1 cellular context compared by ENCODE assay signal in the genomic region with DNA sequence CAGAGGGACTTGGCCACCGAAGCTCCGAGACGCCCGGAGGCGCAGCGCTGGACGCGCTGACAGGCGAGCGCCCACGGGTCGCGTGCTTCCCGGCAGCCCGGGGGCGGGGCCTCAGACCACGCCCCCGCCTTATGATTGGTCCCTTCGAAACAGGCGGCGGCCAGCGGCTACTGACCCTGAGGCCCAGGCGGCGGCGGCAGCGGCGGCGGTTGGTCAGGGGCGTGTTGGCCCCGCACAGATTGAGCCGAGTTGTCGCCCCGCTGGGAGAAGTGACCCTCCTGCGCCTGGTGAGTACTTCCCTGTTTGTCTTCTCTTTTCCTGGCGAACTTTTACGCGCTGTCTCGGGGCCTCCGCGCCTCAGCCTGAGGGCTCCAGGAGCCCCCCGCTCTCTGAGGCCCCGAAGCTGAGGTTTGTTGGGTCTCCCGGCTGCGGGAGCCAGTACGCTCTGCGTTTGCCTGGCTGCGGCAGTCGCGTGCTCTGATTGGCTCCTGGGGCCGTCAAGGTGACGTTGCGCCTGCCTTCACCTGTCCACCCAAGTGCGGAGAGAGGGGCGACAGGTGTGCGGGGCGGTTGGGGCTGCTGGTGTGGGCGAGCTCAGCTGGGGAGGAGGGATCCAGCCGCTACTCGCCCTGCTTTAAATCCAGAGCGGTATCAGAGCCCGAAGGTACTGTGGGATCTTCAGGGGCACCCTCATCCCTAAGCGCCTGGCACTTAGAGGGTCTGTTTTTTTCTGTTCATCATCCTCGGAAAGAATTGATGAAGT.
A peak's percentile ranks its signal among the peaks of the same experiment; 100 is the strongest.
TF ChIP-seq lines count a peak whose summit lies in the region.

A gene (plus strand): TSS at position 186 of the 763 bp plus-strand sequence. CDS start 21,221 bp downstream, outside the sequence.

TF ChIP-seq in HepG2, 621 proteins besides CTCF, POLR2A, EP300 and RAD21 (continued from another document and continues in another):
- peak; percentile 65; the same call in 1 of the 2 replicates for TF ChIP-seq RXRA (CRISPR knock-in tag; IDR thresholded peaks at IDR 0.05)
- 0 out of 2 replicates have a peak, but pooled peaks have one; percentile 29 for TF ChIP-seq HNRNPUL1 (IDR thresholded peaks at IDR 0.05; ENCODE audit: low read depth, low read length)
- TF ChIP-seq ZNF83 (CRISPR knock-in tag; IDR thresholded peaks at IDR 0.05; ENCODE audit: borderline replicate concordance): peak; percentile 22; the same call in 1 of the 2 replicates
- TF ChIP-seq ZFP36L2 (CRISPR knock-in tag; IDR thresholded peaks at IDR 0.05): 0 out of 2 replicates have a peak, but pooled peaks have one; percentile 27
- TF ChIP-seq SNAI1 (CRISPR knock-in tag; IDR thresholded peaks at IDR 0.05; ENCODE audit: borderline replicate concordance): peak; percentile 87; the same call in 1 of the 2 replicates
- TF ChIP-seq, protein P1, sequence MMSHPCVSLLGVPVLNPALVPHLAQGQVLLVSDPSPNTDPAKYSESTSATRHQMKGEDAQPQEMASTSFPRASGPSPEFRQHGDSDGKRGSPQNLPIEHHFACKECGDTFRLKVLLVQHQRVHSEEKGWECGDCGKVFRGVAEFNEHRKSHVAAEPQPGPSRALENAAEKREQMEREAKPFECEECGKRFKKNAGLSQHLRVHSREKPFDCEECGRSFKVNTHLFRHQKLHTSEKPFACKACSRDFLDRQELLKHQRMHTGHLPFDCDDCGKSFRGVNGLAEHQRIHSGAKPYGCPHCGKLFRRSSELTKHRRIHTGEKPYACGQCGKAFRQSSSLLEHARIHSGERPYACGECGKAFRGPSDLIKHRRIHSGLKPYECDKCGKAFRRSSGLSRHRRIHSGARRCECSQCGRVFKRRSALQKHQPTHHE (CRISPR knock-in tag; IDR thresholded peaks at IDR 0.05; ENCODE audit: borderline replicate concordance): peak; percentile 35; the same call in 1 of the 2 replicates
- TF ChIP-seq U2AF2 (IDR thresholded peaks at IDR 0.05; ENCODE audit: low read depth, low read length): no peak
- TF ChIP-seq TMF1 (CRISPR knock-in tag; IDR thresholded peaks at IDR 0.05; ENCODE audit: low read depth): peak; percentile 77
- TF ChIP-seq RBM39 (IDR thresholded peaks at IDR 0.05; ENCODE audit: low read depth, low read length, poor library complexity, severe bottlenecking): peak; percentile 27
- 0 out of 2 replicates have a peak, but pooled peaks have one; percentile 42 for TF ChIP-seq ZNF563 (CRISPR knock-in tag; IDR thresholded peaks at IDR 0.05)
- TF ChIP-seq FOXA1 (IDR thresholded peaks at IDR 0.05): no peak
- peak; percentile 17; the same call in 1 of the 2 replicates for TF ChIP-seq FOXA1 (CRISPR knock-in tag; IDR thresholded peaks at IDR 0.05)
- no peak for TF ChIP-seq ZNF382 (CRISPR knock-in tag; IDR thresholded peaks at IDR 0.05; ENCODE audit: borderline replicate concordance)
- TF ChIP-seq ZNF724P (CRISPR knock-in tag; IDR thresholded peaks at IDR 0.05; ENCODE audit: borderline replicate concordance): peak; percentile 83; the same call in 1 of the 2 replicates
- TF ChIP-seq, protein P2, sequence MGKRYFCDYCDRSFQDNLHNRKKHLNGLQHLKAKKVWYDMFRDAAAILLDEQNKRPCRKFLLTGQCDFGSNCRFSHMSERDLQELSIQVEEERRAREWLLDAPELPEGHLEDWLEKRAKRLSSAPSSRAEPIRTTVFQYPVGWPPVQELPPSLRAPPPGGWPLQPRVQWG (CRISPR knock-in tag; IDR thresholded peaks at IDR 0.05; ENCODE audit: borderline replicate concordance, low read depth): no peak
- peak; percentile 75; the same call in 1 of the 2 replicates for TF ChIP-seq ZNF678 (CRISPR knock-in tag; IDR thresholded peaks at IDR 0.05)
- TF ChIP-seq RBAK (CRISPR knock-in tag; IDR thresholded peaks at IDR 0.05): no peak
- TF ChIP-seq GATAD2A (CRISPR knock-in tag; IDR thresholded peaks at IDR 0.05): no peak
- peak; percentile 65 for TF ChIP-seq HNRNPLL (IDR thresholded peaks at IDR 0.05; ENCODE audit: low read depth, low read length, poor library complexity, severe bottlenecking)
- TF ChIP-seq SPEN (CRISPR knock-in tag; IDR thresholded peaks at IDR 0.05; ENCODE audit: low read depth): peak; percentile 50; the same call in 1 of the 2 replicates
- TF ChIP-seq ZNF782 (CRISPR knock-in tag; IDR thresholded peaks at IDR 0.05; ENCODE audit: borderline replicate concordance): no peak
- peak; percentile 36; the same call in 1 of the 2 replicates for TF ChIP-seq ARHGAP35 (CRISPR knock-in tag; IDR thresholded peaks at IDR 0.05; ENCODE audit: borderline replicate concordance)
- 0 out of 2 replicates have a peak, but pooled peaks have one; percentile 45 for TF ChIP-seq JUN (CRISPR knock-in tag; IDR thresholded peaks at IDR 0.05)
- TF ChIP-seq CCDC6 (CRISPR knock-in tag; IDR thresholded peaks at IDR 0.05): peak; percentile 67; the same call in 1 of the 2 replicates
- peak; percentile 93 for TF ChIP-seq ATF7-NPFF (CRISPR knock-in tag; IDR thresholded peaks at IDR 0.05; ENCODE audit: low read depth)
- TF ChIP-seq, protein P3, sequence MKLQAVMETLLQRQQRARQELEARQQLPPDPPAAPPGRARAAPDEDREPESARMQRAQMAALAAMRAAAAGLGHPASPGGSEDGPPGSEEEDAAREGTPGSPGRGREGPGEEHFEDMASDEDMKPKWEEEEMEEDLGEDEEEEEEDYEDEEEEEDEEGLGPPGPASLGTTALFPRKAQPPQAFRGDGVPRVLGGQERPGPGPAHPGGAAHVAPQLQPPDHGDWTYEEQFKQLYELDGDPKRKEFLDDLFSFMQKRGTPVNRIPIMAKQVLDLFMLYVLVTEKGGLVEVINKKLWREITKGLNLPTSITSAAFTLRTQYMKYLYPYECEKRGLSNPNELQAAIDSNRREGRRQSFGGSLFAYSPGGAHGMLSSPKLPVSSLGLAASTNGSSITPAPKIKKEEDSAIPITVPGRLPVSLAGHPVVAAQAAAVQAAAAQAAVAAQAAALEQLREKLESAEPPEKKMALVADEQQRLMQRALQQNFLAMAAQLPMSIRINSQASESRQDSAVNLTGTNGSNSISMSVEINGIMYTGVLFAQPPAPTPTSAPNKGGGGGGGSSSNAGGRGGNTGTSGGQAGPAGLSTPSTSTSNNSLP (IDR thresholded peaks at IDR 0.05; ENCODE audit: low read depth, low read length): no peak; the same call in 1 of the 2 replicates
- no peak for TF ChIP-seq ZNF180 (CRISPR knock-in tag; IDR thresholded peaks at IDR 0.05; ENCODE audit: borderline replicate concordance, low read depth)
- no peak for TF ChIP-seq FOXK2 (IDR thresholded peaks at IDR 0.05)
- peak; percentile 96 for TF ChIP-seq ZNF547 (CRISPR knock-in tag; IDR thresholded peaks at IDR 0.05)
- TF ChIP-seq SALL2 (CRISPR knock-in tag; IDR thresholded peaks at IDR 0.05): 0 out of 2 replicates have a peak, but pooled peaks have one; percentile 20
- TF ChIP-seq ZNF883 (CRISPR knock-in tag; IDR thresholded peaks at IDR 0.05; ENCODE audit: not compliant biosample characterization): peak; percentile 61
- TF ChIP-seq, protein P4, sequence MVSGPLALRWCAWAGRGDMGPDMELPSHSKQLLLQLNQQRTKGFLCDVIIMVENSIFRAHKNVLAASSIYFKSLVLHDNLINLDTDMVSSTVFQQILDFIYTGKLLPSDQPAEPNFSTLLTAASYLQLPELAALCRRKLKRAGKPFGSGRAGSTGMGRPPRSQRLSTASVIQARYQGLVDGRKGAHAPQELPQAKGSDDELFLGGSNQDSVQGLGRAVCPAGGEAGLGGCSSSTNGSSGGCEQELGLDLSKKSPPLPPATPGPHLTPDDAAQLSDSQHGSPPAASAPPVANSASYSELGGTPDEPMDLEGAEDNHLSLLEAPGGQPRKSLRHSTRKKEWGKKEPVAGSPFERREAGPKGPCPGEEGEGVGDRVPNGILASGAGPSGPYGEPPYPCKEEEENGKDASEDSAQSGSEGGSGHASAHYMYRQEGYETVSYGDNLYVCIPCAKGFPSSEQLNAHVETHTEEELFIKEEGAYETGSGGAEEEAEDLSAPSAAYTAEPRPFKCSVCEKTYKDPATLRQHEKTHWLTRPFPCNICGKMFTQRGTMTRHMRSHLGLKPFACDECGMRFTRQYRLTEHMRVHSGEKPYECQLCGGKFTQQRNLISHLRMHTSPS (CRISPR knock-in tag; IDR thresholded peaks at IDR 0.05; ENCODE audit: low read depth): 0 out of 2 replicates have a peak, but pooled peaks have one; percentile 20
- TF ChIP-seq ARID2 (CRISPR knock-in tag; IDR thresholded peaks at IDR 0.05; ENCODE audit: borderline replicate concordance): peak; percentile 97
- TF ChIP-seq, protein P5, sequence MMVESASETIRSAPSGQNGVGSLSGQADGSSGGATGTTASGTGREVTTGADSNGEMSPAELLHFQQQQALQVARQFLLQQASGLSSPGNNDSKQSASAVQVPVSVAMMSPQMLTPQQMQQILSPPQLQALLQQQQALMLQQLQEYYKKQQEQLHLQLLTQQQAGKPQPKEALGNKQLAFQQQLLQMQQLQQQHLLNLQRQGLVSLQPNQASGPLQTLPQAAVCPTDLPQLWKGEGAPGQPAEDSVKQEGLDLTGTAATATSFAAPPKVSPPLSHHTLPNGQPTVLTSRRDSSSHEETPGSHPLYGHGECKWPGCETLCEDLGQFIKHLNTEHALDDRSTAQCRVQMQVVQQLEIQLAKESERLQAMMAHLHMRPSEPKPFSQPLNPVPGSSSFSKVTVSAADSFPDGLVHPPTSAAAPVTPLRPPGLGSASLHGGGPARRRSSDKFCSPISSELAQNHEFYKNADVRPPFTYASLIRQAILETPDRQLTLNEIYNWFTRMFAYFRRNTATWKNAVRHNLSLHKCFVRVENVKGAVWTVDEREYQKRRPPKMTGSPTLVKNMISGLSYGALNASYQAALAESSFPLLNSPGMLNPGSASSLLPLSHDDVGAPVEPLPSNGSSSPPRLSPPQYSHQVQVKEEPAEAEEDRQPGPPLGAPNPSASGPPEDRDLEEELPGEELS (CRISPR knock-in tag; IDR thresholded peaks at IDR 0.05): peak; percentile 30; the same call in 1 of the 2 replicates
- TF ChIP-seq CENPX (CRISPR knock-in tag; IDR thresholded peaks at IDR 0.05): no peak
- no peak for TF ChIP-seq SRSF1 (optimal IDR thresholded peaks at IDR 0.05; ENCODE audit: low read depth, low read length)
- TF ChIP-seq, protein P6, sequence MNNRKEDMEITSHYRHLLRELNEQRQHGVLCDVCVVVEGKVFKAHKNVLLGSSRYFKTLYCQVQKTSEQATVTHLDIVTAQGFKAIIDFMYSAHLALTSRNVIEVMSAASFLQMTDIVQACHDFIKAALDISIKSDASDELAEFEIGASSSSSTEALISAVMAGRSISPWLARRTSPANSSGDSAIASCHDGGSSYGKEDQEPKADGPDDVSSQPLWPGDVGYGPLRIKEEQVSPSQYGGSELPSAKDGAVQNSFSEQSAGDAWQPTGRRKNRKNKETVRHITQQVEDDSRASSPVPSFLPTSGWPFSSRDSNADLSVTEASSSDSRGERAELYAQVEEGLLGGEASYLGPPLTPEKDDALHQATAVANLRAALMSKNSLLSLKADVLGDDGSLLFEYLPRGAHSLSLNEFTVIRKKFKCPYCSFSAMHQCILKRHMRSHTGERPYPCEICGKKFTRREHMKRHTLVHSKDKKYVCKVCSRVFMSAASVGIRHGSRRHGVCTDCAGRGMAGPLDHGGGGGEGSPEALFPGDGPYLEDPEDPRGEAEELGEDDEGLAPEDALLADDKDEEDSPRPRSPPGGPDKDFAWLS (CRISPR knock-in tag; IDR thresholded peaks at IDR 0.05; ENCODE audit: borderline replicate concordance): 0 out of 2 replicates have a peak, but pooled peaks have one; percentile 39
- peak; percentile 70; the same call in 1 of the 2 replicates for TF ChIP-seq HOXA3 (CRISPR knock-in tag; IDR thresholded peaks at IDR 0.05)
- TF ChIP-seq, protein P7, sequence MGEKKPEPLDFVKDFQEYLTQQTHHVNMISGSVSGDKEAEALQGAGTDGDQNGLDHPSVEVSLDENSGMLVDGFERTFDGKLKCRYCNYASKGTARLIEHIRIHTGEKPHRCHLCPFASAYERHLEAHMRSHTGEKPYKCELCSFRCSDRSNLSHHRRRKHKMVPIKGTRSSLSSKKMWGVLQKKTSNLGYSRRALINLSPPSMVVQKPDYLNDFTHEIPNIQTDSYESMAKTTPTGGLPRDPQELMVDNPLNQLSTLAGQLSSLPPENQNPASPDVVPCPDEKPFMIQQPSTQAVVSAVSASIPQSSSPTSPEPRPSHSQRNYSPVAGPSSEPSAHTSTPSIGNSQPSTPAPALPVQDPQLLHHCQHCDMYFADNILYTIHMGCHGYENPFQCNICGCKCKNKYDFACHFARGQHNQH (CRISPR knock-in tag; IDR thresholded peaks at IDR 0.05): peak; percentile 48
- TF ChIP-seq SRSF9 (IDR thresholded peaks at IDR 0.05; ENCODE audit: borderline replicate concordance, insufficient read depth, low read depth, low read length, poor library complexity, severe bottlenecking): no peak
- no peak; the same call in none of the 2 replicates for TF ChIP-seq THAP11 (CRISPR knock-in tag; IDR thresholded peaks at IDR 0.05)
- peak; percentile 36; the same call in 1 of the 2 replicates for TF ChIP-seq ZSCAN22 (CRISPR knock-in tag; IDR thresholded peaks at IDR 0.05)
- TF ChIP-seq, protein P8, sequence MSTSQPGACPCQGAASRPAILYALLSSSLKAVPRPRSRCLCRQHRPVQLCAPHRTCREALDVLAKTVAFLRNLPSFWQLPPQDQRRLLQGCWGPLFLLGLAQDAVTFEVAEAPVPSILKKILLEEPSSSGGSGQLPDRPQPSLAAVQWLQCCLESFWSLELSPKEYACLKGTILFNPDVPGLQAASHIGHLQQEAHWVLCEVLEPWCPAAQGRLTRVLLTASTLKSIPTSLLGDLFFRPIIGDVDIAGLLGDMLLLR (CRISPR knock-in tag; IDR thresholded peaks at IDR 0.05): peak; percentile 87; the same call in 1 of the 2 replicates
- 0 out of 2 replicates have a peak, but pooled peaks have one; percentile 50 for TF ChIP-seq CHCHD3 (CRISPR knock-in tag; IDR thresholded peaks at IDR 0.05)
- TF ChIP-seq ZSCAN12 (CRISPR knock-in tag; IDR thresholded peaks at IDR 0.05): no peak
- no peak; the same call in 1 of the 2 replicates for TF ChIP-seq ZNF629 (CRISPR knock-in tag; conservative IDR thresholded peaks at IDR 0.05)
- TF ChIP-seq, protein P9, sequence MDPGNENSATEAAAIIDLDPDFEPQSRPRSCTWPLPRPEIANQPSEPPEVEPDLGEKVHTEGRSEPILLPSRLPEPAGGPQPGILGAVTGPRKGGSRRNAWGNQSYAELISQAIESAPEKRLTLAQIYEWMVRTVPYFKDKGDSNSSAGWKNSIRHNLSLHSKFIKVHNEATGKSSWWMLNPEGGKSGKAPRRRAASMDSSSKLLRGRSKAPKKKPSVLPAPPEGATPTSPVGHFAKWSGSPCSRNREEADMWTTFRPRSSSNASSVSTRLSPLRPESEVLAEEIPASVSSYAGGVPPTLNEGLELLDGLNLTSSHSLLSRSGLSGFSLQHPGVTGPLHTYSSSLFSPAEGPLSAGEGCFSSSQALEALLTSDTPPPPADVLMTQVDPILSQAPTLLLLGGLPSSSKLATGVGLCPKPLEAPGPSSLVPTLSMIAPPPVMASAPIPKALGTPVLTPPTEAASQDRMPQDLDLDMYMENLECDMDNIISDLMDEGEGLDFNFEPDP (CRISPR knock-in tag; conservative IDR thresholded peaks at IDR 0.05): 0 out of 2 replicates have a peak, but pooled peaks have one; percentile 76
- TF ChIP-seq ZNF138 (CRISPR knock-in tag; IDR thresholded peaks at IDR 0.05; ENCODE audit: low read depth): no peak
